Comparison of ENCODE assay signal across 17 cellular contexts in the genomic region with DNA sequence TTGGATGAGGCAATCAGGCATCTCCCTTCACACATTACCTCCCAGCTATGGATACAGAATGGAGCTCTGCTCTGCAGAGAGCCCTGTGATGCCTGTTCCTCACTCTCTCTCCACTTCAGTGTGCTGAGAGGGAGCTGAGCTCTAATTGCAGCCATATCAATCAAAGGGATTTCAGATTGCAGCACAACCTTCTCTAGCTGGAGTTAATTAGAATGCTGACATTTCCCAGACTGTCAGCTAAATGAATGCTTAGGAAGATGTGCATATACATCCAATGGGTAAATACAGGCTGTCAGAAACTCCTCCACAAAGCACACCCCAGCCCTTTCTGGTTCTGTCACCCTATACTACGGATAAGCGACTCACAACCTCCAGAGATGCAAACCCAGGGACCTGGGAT.
DNase-seq lines count a peak whose midpoint lies in the region; ATAC-seq and TF ChIP-seq lines count a peak whose summit lies in the region.
"Had no signal": no experiment of that assay in that cellular context is flagged by ENCODE, and none has a peak within 500 bp of the region (broad histone marks: within the 10 kb centered on the region; RNA-seq: fewer than 3 reads in every experiment).

No MANE protein-coding gene starts in this region.

- TF ChIP-seq RAD21 in neural cell (conservative IDR thresholded peaks at IDR 0.05): peak; percentile 63

- H2AFZ ChIP-seq in neural cell (ENCODE audit: low read depth, low read length): peak overlapping the region; percentile 11

- no peaks in the 10 kb centered on the region for H4K20me1 ChIP-seq in neural cell (ENCODE audit: insufficient read depth)
- H4K20me1 ChIP-seq: BLaER1 had no signal

- peaks cover 6% of the 10 kb centered on the region for H3F3A ChIP-seq in neural cell (ENCODE audit: insufficient read depth, low read length, poor library complexity, severe bottlenecking)

- TF ChIP-seq CTCF in neural cell (IDR thresholded peaks at IDR 0.05; ENCODE audit: poor library complexity, severe bottlenecking): no peak

- H3K36me3 ChIP-seq in neural cell (ENCODE audit: insufficient read depth, low read length): no peaks in the 10 kb centered on the region
- no peaks in the 10 kb centered on the region for H3K36me3 ChIP-seq in effector memory CD4-positive, alpha-beta T cell (ENCODE audit: control insufficient read depth, insufficient read depth, low read length)
- H3K36me3 ChIP-seq: BLaER1 had no signal

- peak overlapping the region; percentile 27 for H3K4me3 ChIP-seq in neural cell (ENCODE audit: low read length)
- no peak overlapping the region for H3K4me3 ChIP-seq in effector memory CD4-positive, alpha-beta T cell (ENCODE audit: insufficient read depth, low read depth, low read length, poor library complexity, severe bottlenecking)
- H3K4me3 ChIP-seq: BLaER1 had no signal

- no peaks in the 10 kb centered on the region for H3K79me2 ChIP-seq in neural cell (replicated peaks; ENCODE audit: insufficient read depth, low read length)

- H3K4me1 ChIP-seq in effector memory CD4-positive, alpha-beta T cell (ENCODE audit: control insufficient read depth, insufficient read depth, low read length, poor library complexity, severe bottlenecking): no peaks in the 10 kb centered on the region
- H3K4me1 ChIP-seq: BLaER1, Caco-2 had no signal

- H3K4me2 ChIP-seq in neural cell (ENCODE audit: low read length): peak overlapping the region; percentile 37
- H3K4me2 ChIP-seq: BLaER1 had no signal

- no peaks in the 10 kb centered on the region for H3K9me2 ChIP-seq in neural cell (ENCODE audit: insufficient read depth, low read length)

- H3K27ac ChIP-seq in neural cell (ENCODE audit: low read length): peak overlapping the region; percentile 94
- H3K27ac ChIP-seq in effector memory CD4-positive, alpha-beta T cell (ENCODE audit: insufficient read depth, low read length, poor library complexity, severe bottlenecking): no peak overlapping the region
- H3K27ac ChIP-seq: 22Rv1, BLaER1 had no signal

- TF ChIP-seq EP300 in neural cell (conservative IDR thresholded peaks at IDR 0.05; ENCODE audit: poor library complexity, severe bottlenecking): peak; percentile 98

- no peaks in the 10 kb centered on the region for H3K27me3 ChIP-seq in neural cell (ENCODE audit: insufficient read depth, low read depth, low read length)
- no peaks in the 10 kb centered on the region for H3K27me3 ChIP-seq in effector memory CD4-positive, alpha-beta T cell (replicated peaks; ENCODE audit: control insufficient read depth, insufficient read depth, low read length, poor library complexity, severe bottlenecking)
- H3K27me3 ChIP-seq: BLaER1 had no signal

- peak; percentile 8 for DNase-seq in NCI-H1105 treated with DMSO at 0.1 percent for 48 hours (lab: John Stamatoyannopoulos, UW)
- no peak for DNase-seq in NCI-H1105 (lab: John Stamatoyannopoulos, UW)
- peak; percentile 4 for DNase-seq in NCI-H2227 treated with DMSO at 0.1 percent for 48 hours (lab: John Stamatoyannopoulos, UW)
- DNase-seq in activated effector memory CD4-positive, alpha-beta T cell treated with Interleukin-2 at 50 U/mL for 16 hours: no peak
- no peak for DNase-seq in effector memory CD4-positive, alpha-beta T cell
- DNase-seq: AML-193; Caco-2; CD8-positive, alpha-beta memory T cell; DND-41; GDM1; GOT3; H9 had no signal

- peak; percentile 34; the same call in 1 of the 3 replicates for ATAC-seq in SK-N-SH treated with all-trans-retinoic acid at 6 μM for 48 hours
- ATAC-seq in HG03565 (IDR thresholded peaks at IDR 0.05; ENCODE audit: unreplicated experiment): no peak

- peak overlapping the region; percentile 61 for H3K9ac ChIP-seq in neural cell (ENCODE audit: low read length)
- H3K9ac ChIP-seq: BLaER1 had no signal

- H3K9me3 ChIP-seq in neural cell (ENCODE audit: low read length): peaks cover 7% of the 10 kb centered on the region
- no peaks in the 10 kb centered on the region for H3K9me3 ChIP-seq in effector memory CD4-positive, alpha-beta T cell (ENCODE audit: control insufficient read depth, low read length)
- H3K9me3 ChIP-seq: BLaER1 had no signal

TF ChIP-seq in SK-N-SH treated with all-trans-retinoic acid at 6 μM for 48 hours, 23 proteins besides CTCF, POLR2A, EP300 and RAD21:
- TF ChIP-seq, protein P1, sequence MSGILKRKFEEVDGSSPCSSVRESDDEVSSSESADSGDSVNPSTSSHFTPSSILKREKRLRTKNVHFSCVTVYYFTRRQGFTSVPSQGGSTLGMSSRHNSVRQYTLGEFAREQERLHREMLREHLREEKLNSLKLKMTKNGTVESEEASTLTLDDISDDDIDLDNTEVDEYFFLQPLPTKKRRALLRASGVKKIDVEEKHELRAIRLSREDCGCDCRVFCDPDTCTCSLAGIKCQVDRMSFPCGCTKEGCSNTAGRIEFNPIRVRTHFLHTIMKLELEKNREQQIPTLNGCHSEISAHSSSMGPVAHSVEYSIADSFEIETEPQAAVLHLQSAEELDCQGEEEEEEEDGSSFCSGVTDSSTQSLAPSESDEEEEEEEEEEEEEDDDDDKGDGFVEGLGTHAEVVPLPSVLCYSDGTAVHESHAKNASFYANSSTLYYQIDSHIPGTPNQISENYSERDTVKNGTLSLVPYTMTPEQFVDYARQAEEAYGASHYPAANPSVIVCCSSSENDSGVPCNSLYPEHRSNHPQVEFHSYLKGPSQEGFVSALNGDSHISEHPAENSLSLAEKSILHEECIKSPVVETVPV (CRISPR knock-in tag; IDR thresholded peaks at IDR 0.05): no peak
- TF ChIP-seq, protein P2, sequence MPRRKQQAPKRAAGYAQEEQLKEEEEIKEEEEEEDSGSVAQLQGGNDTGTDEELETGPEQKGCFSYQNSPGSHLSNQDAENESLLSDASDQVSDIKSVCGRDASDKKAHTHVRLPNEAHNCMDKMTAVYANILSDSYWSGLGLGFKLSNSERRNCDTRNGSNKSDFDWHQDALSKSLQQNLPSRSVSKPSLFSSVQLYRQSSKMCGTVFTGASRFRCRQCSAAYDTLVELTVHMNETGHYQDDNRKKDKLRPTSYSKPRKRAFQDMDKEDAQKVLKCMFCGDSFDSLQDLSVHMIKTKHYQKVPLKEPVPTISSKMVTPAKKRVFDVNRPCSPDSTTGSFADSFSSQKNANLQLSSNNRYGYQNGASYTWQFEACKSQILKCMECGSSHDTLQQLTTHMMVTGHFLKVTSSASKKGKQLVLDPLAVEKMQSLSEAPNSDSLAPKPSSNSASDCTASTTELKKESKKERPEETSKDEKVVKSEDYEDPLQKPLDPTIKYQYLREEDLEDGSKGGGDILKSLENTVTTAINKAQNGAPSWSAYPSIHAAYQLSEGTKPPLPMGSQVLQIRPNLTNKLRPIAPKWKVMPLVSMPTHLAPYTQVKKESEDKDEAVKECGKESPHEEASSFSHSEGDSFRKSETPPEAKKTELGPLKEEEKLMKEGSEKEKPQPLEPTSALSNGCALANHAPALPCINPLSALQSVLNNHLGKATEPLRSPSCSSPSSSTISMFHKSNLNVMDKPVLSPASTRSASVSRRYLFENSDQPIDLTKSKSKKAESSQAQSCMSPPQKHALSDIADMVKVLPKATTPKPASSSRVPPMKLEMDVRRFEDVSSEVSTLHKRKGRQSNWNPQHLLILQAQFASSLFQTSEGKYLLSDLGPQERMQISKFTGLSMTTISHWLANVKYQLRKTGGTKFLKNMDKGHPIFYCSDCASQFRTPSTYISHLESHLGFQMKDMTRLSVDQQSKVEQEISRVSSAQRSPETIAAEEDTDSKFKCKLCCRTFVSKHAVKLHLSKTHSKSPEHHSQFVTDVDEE (CRISPR knock-in tag; IDR thresholded peaks at IDR 0.05): 0 out of 2 replicates have a peak, but pooled peaks have one; percentile 46

TF ChIP-seq in neural cell, 6 proteins besides CTCF, POLR2A, EP300 and RAD21:
- TF ChIP-seq EZH2 (IDR thresholded peaks at IDR 0.05; ENCODE audit: borderline replicate concordance, insufficient read depth, low read length, poor library complexity, severe bottlenecking): no peak
- peak; percentile 64 for TF ChIP-seq SMC3 (conservative IDR thresholded peaks at IDR 0.05; ENCODE audit: poor library complexity)
- TF ChIP-seq MXI1 (conservative IDR thresholded peaks at IDR 0.05; ENCODE audit: poor library complexity, severe bottlenecking): no peak
- TF ChIP-seq, protein P3, sequence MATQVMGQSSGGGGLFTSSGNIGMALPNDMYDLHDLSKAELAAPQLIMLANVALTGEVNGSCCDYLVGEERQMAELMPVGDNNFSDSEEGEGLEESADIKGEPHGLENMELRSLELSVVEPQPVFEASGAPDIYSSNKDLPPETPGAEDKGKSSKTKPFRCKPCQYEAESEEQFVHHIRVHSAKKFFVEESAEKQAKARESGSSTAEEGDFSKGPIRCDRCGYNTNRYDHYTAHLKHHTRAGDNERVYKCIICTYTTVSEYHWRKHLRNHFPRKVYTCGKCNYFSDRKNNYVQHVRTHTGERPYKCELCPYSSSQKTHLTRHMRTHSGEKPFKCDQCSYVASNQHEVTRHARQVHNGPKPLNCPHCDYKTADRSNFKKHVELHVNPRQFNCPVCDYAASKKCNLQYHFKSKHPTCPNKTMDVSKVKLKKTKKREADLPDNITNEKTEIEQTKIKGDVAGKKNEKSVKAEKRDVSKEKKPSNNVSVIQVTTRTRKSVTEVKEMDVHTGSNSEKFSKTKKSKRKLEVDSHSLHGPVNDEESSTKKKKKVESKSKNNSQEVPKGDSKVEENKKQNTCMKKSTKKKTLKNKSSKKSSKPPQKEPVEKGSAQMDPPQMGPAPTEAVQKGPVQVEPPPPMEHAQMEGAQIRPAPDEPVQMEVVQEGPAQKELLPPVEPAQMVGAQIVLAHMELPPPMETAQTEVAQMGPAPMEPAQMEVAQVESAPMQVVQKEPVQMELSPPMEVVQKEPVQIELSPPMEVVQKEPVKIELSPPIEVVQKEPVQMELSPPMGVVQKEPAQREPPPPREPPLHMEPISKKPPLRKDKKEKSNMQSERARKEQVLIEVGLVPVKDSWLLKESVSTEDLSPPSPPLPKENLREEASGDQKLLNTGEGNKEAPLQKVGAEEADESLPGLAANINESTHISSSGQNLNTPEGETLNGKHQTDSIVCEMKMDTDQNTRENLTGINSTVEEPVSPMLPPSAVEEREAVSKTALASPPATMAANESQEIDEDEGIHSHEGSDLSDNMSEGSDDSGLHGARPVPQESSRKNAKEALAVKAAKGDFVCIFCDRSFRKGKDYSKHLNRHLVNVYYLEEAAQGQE (IDR thresholded peaks at IDR 0.05; ENCODE audit: borderline replicate concordance): peak; percentile 98
- peak; percentile 86 for TF ChIP-seq POLR2AphosphoS5 (IDR thresholded peaks at IDR 0.05)
- peak; percentile 26 for TF ChIP-seq TAF1 (IDR thresholded peaks at IDR 0.05; ENCODE audit: low read depth)

Comparison
In these comparisons a context has a peak if more than half of its experiments do, and no peak if none do; other contexts are left out.
1. DNase-seq: peak in NCI-H1105 treated with DMSO at 0.1 percent for 48 hours (single experiment) and NCI-H2227 treated with DMSO at 0.1 percent for 48 hours (single experiment); none in NCI-H1105 (single experiment), activated effector memory CD4-positive, alpha-beta T cell treated with Interleukin-2 at 50 U/mL for 16 hours (single experiment) and effector memory CD4-positive, alpha-beta T cell (0 of 3).